ENCODE assay signal across 8 cellular contexts in genomic region chr7:518630-519428, GRCh38. TPM values are rescaled to one million over a fixed set of nuclear protein-coding genes. Genes with fewer than 3 reads are reported as not detected.
A peak's percentile ranks its signal among the peaks of the same experiment; 100 is the strongest.
DNase-seq lines count a peak whose midpoint lies in the region; ATAC-seq, FAIRE-seq and TF ChIP-seq lines count a peak whose summit lies in the region.

No MANE protein-coding gene starts in this region.

- no peak for TF ChIP-seq CTCF in colonic mucosa (IDR thresholded peaks at IDR 0.05)
- no peak for TF ChIP-seq CTCF in kidney epithelial cell (IDR thresholded peaks at IDR 0.05; ENCODE audit: insufficient read depth, low read length, poor library complexity, severe bottlenecking)

- FAIRE-seq in small intestine (lab: Jason Lieb, UNC): no peak

- H3K4me1 Mint-ChIP-seq in T-helper 17 cell: peaks cover 11% of the 10 kb centered on the region

- WGBS in small intestine, 3 donors: 0 to 1% (median 1%) methylated on average over 52 to 84 of the region's 84 CpGs

- peak overlapping the region; percentile 91 for H3K9ac ChIP-seq in colonic mucosa (ENCODE audit: low read depth in 2 of 2, low read length in 2 of 2)

- ATAC-seq in T-helper 17 cell (peak; percentile 34), GM18873 (IDR thresholded peaks at IDR 0.05; ENCODE audit: low FRiP score, unreplicated experiment) (no peak)

- peaks cover 21% of the 10 kb centered on the region for H3K27me3 Mint-ChIP-seq in T-helper 17 cell

- H3K36me3 ChIP-seq in colonic mucosa (no peaks in the 10 kb centered on the region), kidney epithelial cell (ENCODE audit: control insufficient read depth, insufficient read depth, low read length) (no peaks in the 10 kb centered on the region), small intestine (ENCODE audit: control insufficient read depth in 2 of 2, insufficient read depth in 2 of 2, low read length in 2 of 2) (no peaks in the 10 kb centered on the region)

- H3K4me3 Mint-ChIP-seq in T-helper 17 cell: peak overlapping the region; percentile 81

- peak overlapping the region; percentile 78 for H3K4me3 ChIP-seq in colonic mucosa
- peak overlapping the region; percentile 61 for H3K4me3 ChIP-seq in kidney epithelial cell (ENCODE audit: low read depth, low read length)
- peak overlapping the region; percentile 66 to 89 for H3K4me3 ChIP-seq in small intestine (ENCODE audit: low read depth in 1 of 2, low read length in 2 of 2)

- H3K27me3 ChIP-seq in colonic mucosa (peaks cover 29% of the 10 kb centered on the region), kidney epithelial cell (ENCODE audit: control insufficient read depth, insufficient read depth, low read length) (peaks cover 30% of the 10 kb centered on the region), small intestine (ENCODE audit: control insufficient read depth in 2 of 2, insufficient read depth in 2 of 2, low read length in 2 of 2) (peaks cover 0 to 6% of the 10 kb centered on the region in 2 donors)

- H3K27ac ChIP-seq in colonic mucosa (peak overlapping the region; percentile 97), small intestine (ENCODE audit: low read depth in 1 of 2, low read length in 1 of 2) (peak overlapping the region; percentile 88 to 93)

- DNase-seq in DMS 273 (lab: John Stamatoyannopoulos, UW; ENCODE audit: unreplicated experiment) (peak; percentile 91), HT1080 (ENCODE audit: low read depth) (peak; percentile 69), T-helper 17 cell (no peak), colonic mucosa (peak; percentile 89), kidney epithelial cell (ENCODE audit: low read depth) (no peak), small intestine (peak; percentile 83), NAMALWA (ENCODE audit: low spot score) (no peak)

- H3K9me3 ChIP-seq in T-helper 17 cell (ENCODE audit: control insufficient read depth, low read length, poor library complexity, severe bottlenecking) (no peaks in the 10 kb centered on the region), colonic mucosa (no peaks in the 10 kb centered on the region), small intestine (ENCODE audit: control insufficient read depth, low read depth) (no peaks in the 10 kb centered on the region)

- intact Hi-C loops in colonic mucosa (cut with DNase I): loop anchor here (5.0 kb wide), 1 partner anchor 187 kb away; no protein-coding TSS in a partner anchor

- H3K36me3 Mint-ChIP-seq in T-helper 17 cell (ENCODE audit: low read depth): no peaks in the 10 kb centered on the region

- peaks cover 24% of the 10 kb centered on the region for H3K4me1 ChIP-seq in colonic mucosa
- H3K4me1 ChIP-seq in small intestine (ENCODE audit: control insufficient read depth in 2 of 2, insufficient read depth in 1 of 2, low read depth in 1 of 2, low read length in 1 of 2): no peaks in the 10 kb centered on the region

- H3K27ac Mint-ChIP-seq in T-helper 17 cell: no peak overlapping the region

RNA-seq across cellular contexts. Expression of gene PDGFA, which starts 0.8 kb away (rescaled TPM):
- 21.6 and 23.1 TPM in 2 replicates for total RNA-seq in HT1080 (2014; rRNA removed; shearing (Covaris generic))
- polyA plus RNA-seq in HT1080 (2015; cell fraction: cytosol; rRNA removed): 16.9 and 17.0 TPM in 2 replicates
- 12.7 and 15.5 TPM in 2 replicates for polyA plus RNA-seq in HT1080 (2015; cell fraction: nucleus; rRNA removed)
- total RNA-seq in T-helper 17 cell (10 to 100 TPM in 1 of 2 donors, 1 to 10 TPM in 1; 2.0 to 20.2 TPM), colonic mucosa (10 to 100 TPM; 34.9 to 50.5 TPM), kidney epithelial cell (65.6 and 92.4 TPM in 2 replicates)
- polyA plus RNA-seq in small intestine: 10 to 100 TPM; 17.4 to 38.2 (median 26.5) TPM

Comparison
In these comparisons a context has a peak if more than half of its experiments do, and no peak if none do; other contexts are left out.
1. DNase-seq: peak in DMS 273 (single experiment), HT1080 (single experiment), colonic mucosa (single experiment) and small intestine (single experiment); none in T-helper 17 cell (0 of 3), kidney epithelial cell (single experiment) and NAMALWA (single experiment).
2. Peak in every context shown above with its lines, with median percentiles within 50 percentile points of each other: H3K4me3 ChIP-seq.